In genomic region chr5:73215525-73215890, GRCh38 we compare ENCODE assay signal across 10 cellular contexts. TPM values are rescaled to one million over a fixed set of nuclear protein-coding genes. Genes with fewer than 3 reads are reported as not detected.
DNase-seq lines count a peak whose midpoint lies in the region; ATAC-seq and TF ChIP-seq lines count a peak whose summit lies in the region.
"Had no signal": no experiment of that assay in that cellular context is flagged by ENCODE, and none has a peak within 500 bp of the region (broad histone marks: within the 10 kb centered on the region; RNA-seq: fewer than 3 reads in every experiment).

No MANE protein-coding gene starts in this region.

- peak overlapping the region; percentile 35 to 49 for H3K4me3 Mint-ChIP-seq in stimulated activated naive CD8-positive, alpha-beta T cell treated with anti-CD3 and anti-CD28 coated beads, Interleukin-15, amount 100 ng/mL, for 72 hours
- H3K4me3 Mint-ChIP-seq in endodermal cell = peak overlapping the region; percentile 52
- H3K4me3 Mint-ChIP-seq: activated CD8-positive, alpha-beta memory T cell treated with anti-CD3 and anti-CD28 coated beads, Interleukin-2, amount 10 ng/mL, durations not matched to agents 7 days and 5 days had no signal

- H3K4me3 ChIP-seq in endodermal cell (ENCODE audit: low read length) (peak overlapping the region; percentile 75), muscle layer of duodenum (ENCODE audit: low read depth in 1 of 2, low read length in 2 of 2) (peak overlapping the region; percentile 39 to 56), aorta (ENCODE audit: low read length in 2 of 2) (peak overlapping the region in 1 of 2 donors; percentile 4)

- H3K4me1 ChIP-seq in endodermal cell (ENCODE audit: control insufficient read depth, insufficient read depth, low read length) = peaks cover 3% of the 10 kb centered on the region
- peaks cover 0 to 11% of the 10 kb centered on the region in 2 donors for H3K4me1 ChIP-seq in muscle layer of duodenum (ENCODE audit: control insufficient read depth in 1 of 2, insufficient read depth in 2 of 2, low read length in 2 of 2)
- H3K4me1 ChIP-seq in aorta (ENCODE audit: control insufficient read depth in 1 of 2, insufficient read depth in 2 of 2, low read length in 2 of 2) = no peaks in the 10 kb centered on the region

- no peak overlapping the region for H3K27ac Mint-ChIP-seq in stimulated activated naive CD8-positive, alpha-beta T cell treated with anti-CD3 and anti-CD28 coated beads, Interleukin-15, amount 100 ng/mL, for 72 hours
- H3K27ac Mint-ChIP-seq in endodermal cell = no peak overlapping the region
- H3K27ac Mint-ChIP-seq: activated CD8-positive, alpha-beta memory T cell treated with anti-CD3 and anti-CD28 coated beads, Interleukin-2, amount 10 ng/mL, durations not matched to agents 7 days and 5 days had no signal

- H3K36me3 ChIP-seq in endodermal cell (ENCODE audit: control insufficient read depth, insufficient read depth, low read length) (no peaks in the 10 kb centered on the region), muscle layer of duodenum (ENCODE audit: control insufficient read depth in 1 of 2, insufficient read depth in 2 of 2, low read length in 2 of 2) (no peaks in the 10 kb centered on the region), aorta (ENCODE audit: control insufficient read depth in 1 of 2, insufficient read depth in 2 of 2, low read length in 1 of 2) (no peaks in the 10 kb centered on the region)

- H3K27me3 Mint-ChIP-seq in stimulated activated naive CD8-positive, alpha-beta T cell treated with anti-CD3 and anti-CD28 coated beads, Interleukin-15, amount 100 ng/mL, for 72 hours = peaks cover 99% of the 10 kb centered on the region
- H3K27me3 Mint-ChIP-seq in endodermal cell (ENCODE audit: insufficient read depth) = peaks cover 80% of the 10 kb centered on the region

- H3K27ac ChIP-seq in endodermal cell (ENCODE audit: low read depth, low read length) (no peak overlapping the region), muscle layer of duodenum (ENCODE audit: low read length) (no peak overlapping the region), aorta (ENCODE audit: low read depth in 1 of 2, low read length in 2 of 2) (no peak overlapping the region)

- peaks cover 0 to 3% of the 10 kb centered on the region in 2 donors for H3K9me3 Mint-ChIP-seq in stimulated activated naive CD8-positive, alpha-beta T cell treated with anti-CD3 and anti-CD28 coated beads, Interleukin-15, amount 100 ng/mL, for 72 hours
- H3K9me3 Mint-ChIP-seq in endodermal cell = peaks cover 7% of the 10 kb centered on the region

- no peaks in the 10 kb centered on the region for H3K36me3 Mint-ChIP-seq in endodermal cell (ENCODE audit: low read depth)

- 14 to 31% methylated on average over 5 to 10 of the region's 10 CpGs for WGBS in endodermal cell (ENCODE audit: insufficient coverage in 1 of 2, insufficient read length in 1 of 2), 2 experiments
- WGBS in aorta, 2 donors = 11 to 12% methylated on average over 10 of the region's 10 CpGs

- no peak overlapping the region for H3K9ac ChIP-seq in endodermal cell (ENCODE audit: extremely low read depth, low read length, poor library complexity, severe bottlenecking)

- H3K27me3 ChIP-seq in endodermal cell (ENCODE audit: control insufficient read depth, insufficient read depth, low read length, poor library complexity, severe bottlenecking) (peaks cover 60% of the 10 kb centered on the region), muscle layer of duodenum (ENCODE audit: low read depth, low read length) (peaks cover 44% of the 10 kb centered on the region), aorta (ENCODE audit: control insufficient read depth in 1 of 2, insufficient read depth in 2 of 2, low read length in 1 of 2) (peaks cover 0 to 1% of the 10 kb centered on the region in 2 donors)

- intact Hi-C loops in aorta (cut with DNase I) = loop anchor here (5.0 kb wide), 2 partner anchors 82 to 237 kb away; no protein-coding TSS in a partner anchor

- H3K9me3 ChIP-seq in endodermal cell (ENCODE audit: control insufficient read depth, low read length) (no peaks in the 10 kb centered on the region), muscle layer of duodenum (ENCODE audit: control insufficient read depth in 1 of 2, low read length in 2 of 2) (peaks cover 0 to 2% of the 10 kb centered on the region in 2 donors), aorta (ENCODE audit: control insufficient read depth, low read length) (no peaks in the 10 kb centered on the region)

- DNase-seq in stimulated activated naive CD8-positive, alpha-beta T cell treated with anti-CD3 and anti-CD28 coated beads, Interleukin-15, amount 100 ng/mL, for 72 hours = no peak
- no peak for DNase-seq in stimulated activated naive CD8-positive, alpha-beta T cell treated with anti-CD3 and anti-CD28 coated beads, Interleukin-15, Interleukin-2, amounts not matched to agents 100 U/mL and 50 U/mL, for 24 hours
- DNase-seq in endodermal cell (no peak), aorta (no peak), cerebellum (ENCODE audit: low spot score) (no peak), cortex of kidney (lab: John Stamatoyannopoulos, UW) (no peak), NCI-H1436 (lab: John Stamatoyannopoulos, UW) (no peak)

- ATAC-seq in stimulated activated naive CD8-positive, alpha-beta T cell treated with anti-CD3 and anti-CD28 coated beads, Interleukin-15, amount 100 ng/mL, for 72 hours = peak; percentile 24
- ATAC-seq in stimulated activated naive CD8-positive, alpha-beta T cell treated with anti-CD3 and anti-CD28 coated beads, Interleukin-15, Interleukin-2, amounts not matched to agents 100 U/mL and 50 U/mL, for 24 hours = no peak
- ATAC-seq in aorta (ENCODE audit: low FRiP score) = peak; percentile 48

- peaks cover 31% of the 10 kb centered on the region for H3K4me1 Mint-ChIP-seq in stimulated activated naive CD8-positive, alpha-beta T cell treated with anti-CD3 and anti-CD28 coated beads, Interleukin-15, amount 100 ng/mL, for 72 hours
- peaks cover 23% of the 10 kb centered on the region for H3K4me1 Mint-ChIP-seq in endodermal cell

- TF ChIP-seq CTCF in endodermal cell (conservative IDR thresholded peaks at IDR 0.05) = no peak

RNA-seq across cellular contexts. Expression of gene TMEM174, which starts 42.5 kb away (rescaled TPM):
- not detected for total RNA-seq in endodermal cell
- not detected for polyA plus RNA-seq in endodermal cell (2013, experiment 1 of 2)
- not detected for polyA plus RNA-seq in endodermal cell (2013, experiment 2 of 2)
- not detected for total RNA-seq in aorta
- polyA plus RNA-seq in aorta = not detected
- not detected for total RNA-seq in cerebellum
- total RNA-seq: activated CD8-positive, alpha-beta memory T cell treated with anti-CD3 and anti-CD28 coated beads, Interleukin-2, amount 10 ng/mL, durations not matched to agents 7 days and 5 days; lower leg skin had no signal
